Comparison of ENCODE assay signal across 8 cellular contexts in genomic region chr11:12693485-12694181, GRCh38. TPM values are rescaled to one million over a fixed set of nuclear protein-coding genes. Genes with fewer than 3 reads are reported as not detected.
A peak's percentile ranks its signal among the peaks of the same experiment; 100 is the strongest.
DNase-seq lines count a peak whose midpoint lies in the region; ATAC-seq and TF ChIP-seq lines count a peak whose summit lies in the region.

No MANE protein-coding gene starts in this region.

- no peaks in the 10 kb centered on the region for H3K27me3 ChIP-seq in cardiac muscle cell

- no peak for TF ChIP-seq CTCF in cardiac muscle cell (IDR thresholded peaks at IDR 0.05; ENCODE audit: low read depth, low read length)

- H3K9me3 Mint-ChIP-seq in activated T-cell treated with anti-CD3 and anti-CD28 coated beads, Interleukin-2, amount 50 U/mL, for 72 hours, result no peaks in the 10 kb centered on the region

- no peak overlapping the region for H3K4me3 ChIP-seq in cardiac muscle cell

- peak; percentile 64 to 73 for ATAC-seq in activated T-cell treated with anti-CD3 and anti-CD28 coated beads, Interleukin-2, amount 50 U/mL, for 72 hours (replicated peaks in 1 of 2)
- ATAC-seq in HG03175 (IDR thresholded peaks at IDR 0.05; ENCODE audit: unreplicated experiment) (no peak), GM18868 (IDR thresholded peaks at IDR 0.05; ENCODE audit: unreplicated experiment) (no peak)

- no peak overlapping the region for H3K27ac Mint-ChIP-seq in activated T-cell treated with anti-CD3 and anti-CD28 coated beads, Interleukin-2, amount 50 U/mL, for 72 hours

- peak overlapping the region; percentile 89 for H3K27ac ChIP-seq in cardiac muscle cell

- peaks cover 13% of the 10 kb centered on the region for H3K4me1 Mint-ChIP-seq in activated T-cell treated with anti-CD3 and anti-CD28 coated beads, Interleukin-2, amount 50 U/mL, for 72 hours (ENCODE audit: low read depth)

- peak overlapping the region in 1 of 2 donors; percentile 6 for H3K4me3 Mint-ChIP-seq in activated T-cell treated with anti-CD3 and anti-CD28 coated beads, Interleukin-2, amount 50 U/mL, for 72 hours

- H3K27me3 Mint-ChIP-seq in activated T-cell treated with anti-CD3 and anti-CD28 coated beads, Interleukin-2, amount 50 U/mL, for 72 hours (ENCODE audit: low read depth), result peaks cover 82% of the 10 kb centered on the region

- no peaks in the 10 kb centered on the region for H3K36me3 Mint-ChIP-seq in activated T-cell treated with anti-CD3 and anti-CD28 coated beads, Interleukin-2, amount 50 U/mL, for 72 hours (ENCODE audit: insufficient read depth in 2 of 2)

- H3K36me3 ChIP-seq in cardiac muscle cell, result no peaks in the 10 kb centered on the region

- peaks cover 66% of the 10 kb centered on the region for H3K4me1 ChIP-seq in cardiac muscle cell (ENCODE audit: low read depth)

- peak; percentile 87 for DNase-seq in DMS79 treated with DMSO at 0.1 percent for 48 hours (lab: John Stamatoyannopoulos, UW)
- peak; percentile 95 for DNase-seq in NCI-H1105 treated with DMSO at 0.1 percent for 48 hours (lab: John Stamatoyannopoulos, UW)
- DNase-seq in activated T-cell treated with anti-CD3 and anti-CD28 coated beads, Interleukin-2, amount 50 U/mL, for 72 hours, result peak in 1 of 2 donors; percentile 8
- peak in 1 of 2 donors; percentile 96 for DNase-seq in cardiac muscle cell (ENCODE audit: low read depth in 1 of 2, low spot score in 1 of 2)
- DNase-seq in renal cortical epithelial cell (ENCODE audit: low read depth), result peak; percentile 99
- no peak for DNase-seq in germinal center (ENCODE audit: low spot score)

- no peaks in the 10 kb centered on the region for H3K9me3 ChIP-seq in cardiac muscle cell (ENCODE audit: low read depth)

RNA-seq across cellular contexts. Expression of gene TEAD1, which starts 19.4 kb away (rescaled TPM):
- total RNA-seq in activated T-cell treated with anti-CD3 and anti-CD28 coated beads, Interleukin-2, amount 50 U/mL, for 72 hours, result under 1 TPM; 0.31 to 0.35 TPM
- total RNA-seq in cardiac muscle cell, result 73.9 and 105 TPM in 2 replicates
- 45.9 and 52.0 TPM in 2 replicates for polyA plus RNA-seq in cardiac muscle cell
- total RNA-seq in renal cortical epithelial cell, result 54.4 and 170 TPM in 2 replicates

Comparison
In these comparisons a context has a peak if more than half of its experiments do, and no peak if none do; other contexts are left out.
1. ATAC-seq: peak in activated T-cell treated with anti-CD3 and anti-CD28 coated beads, Interleukin-2, amount 50 U/mL, for 72 hours (2 of 2); none in HG03175 (single experiment) and GM18868 (single experiment).
2. RNA of gene TEAD1, which starts 19.4 kb away (total RNA-seq): 54.4 to 170 TPM in renal cortical epithelial cell and 73.9 to 105 TPM in cardiac muscle cell; 0.31 to 0.35 TPM in activated T-cell treated with anti-CD3 and anti-CD28 coated beads, Interleukin-2, amount 50 U/mL, for 72 hours; every median in the first group is over 10 times any median in the second.